24 cellular contexts compared by ENCODE assay signal in the genomic region with DNA sequence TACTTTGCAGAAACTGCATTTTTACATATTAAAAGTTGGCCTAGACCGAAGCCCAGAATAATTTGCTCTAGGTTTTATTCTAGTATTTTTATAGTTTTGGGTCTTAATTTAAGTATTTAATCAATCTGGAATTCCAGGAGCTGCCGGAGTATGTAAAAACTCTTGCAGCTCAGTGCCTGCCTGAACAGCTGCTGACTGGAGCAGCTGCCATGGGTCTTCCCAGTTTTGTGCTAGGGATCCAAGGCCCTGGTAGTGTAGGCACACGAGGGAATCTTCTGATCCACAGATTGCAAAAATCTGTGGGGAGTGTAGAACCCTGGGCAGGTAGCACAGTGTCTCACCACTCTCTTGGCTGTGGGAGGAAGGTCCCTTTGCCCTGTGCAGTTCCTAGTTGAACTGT.
"Had no signal": no experiment of that assay in that cellular context is flagged by ENCODE, and none has a peak within 500 bp of the region (broad histone marks: within the 10 kb centered on the region; RNA-seq: fewer than 3 reads in every experiment).

No MANE protein-coding gene starts in this region.

- H3K27ac ChIP-seq: coronary artery, dorsolateral prefrontal cortex, esophagus muscularis mucosa, foreskin keratinocyte, gastroesophageal sphincter, heart left ventricle, hepatocyte, left lung, lower lobe of right lung had no signal

- H3K36me3 Mint-ChIP-seq: memory B cell, naive B cell had no signal

- H3K79me2 ChIP-seq: hepatocyte had no signal

- H3K27me3 ChIP-seq: dorsolateral prefrontal cortex, esophagus muscularis mucosa, foreskin keratinocyte, gastroesophageal sphincter, heart left ventricle, hepatocyte, left lung had no signal

- H3K9me3 ChIP-seq: left lung, lower lobe of right lung had no signal

- H3K4me1 ChIP-seq: esophagus muscularis mucosa, foreskin keratinocyte, gastroesophageal sphincter, heart left ventricle, left lung, lower lobe of right lung had no signal

- FAIRE-seq: colon, endothelial cell of umbilical vein, frontal cortex, islet of Langerhans, keratinocyte had no signal

- H3K4me3 ChIP-seq: coronary artery, dorsolateral prefrontal cortex, esophagus muscularis mucosa, gastroesophageal sphincter, heart left ventricle, hepatocyte, left lung, lower lobe of right lung had no signal

- H3K4me3 Mint-ChIP-seq: memory B cell, naive B cell had no signal

- DNase-seq: dermis blood vessel endothelial cell; dorsolateral prefrontal cortex; effector CD4-positive, alpha-beta T cell; effector memory CD4-positive, alpha-beta T cell; foreskin keratinocyte; heart left ventricle; hypothalamus; left cardiac atrium; left lung; left ventricle myocardium superior; lower lobe of right lung; mesendoderm; midbrain; naive B cell had no signal

- H3K27ac Mint-ChIP-seq: memory B cell, naive B cell had no signal

- H3K36me3 ChIP-seq: esophagus muscularis mucosa, gastroesophageal sphincter, heart left ventricle, left lung, lower lobe of right lung had no signal

- ATAC-seq: foreskin keratinocyte, gastroesophageal sphincter, heart left ventricle, left cardiac atrium, left lung, left ventricle myocardium superior, lower lobe of right lung had no signal

- H3K4me2 ChIP-seq: hepatocyte had no signal

- H2AFZ ChIP-seq: hepatocyte had no signal

- H3K4me1 Mint-ChIP-seq: memory B cell, naive B cell had no signal
